Comparison of ENCODE assay signal across 12 cellular contexts in genomic region chr21:44058981-44059380, GRCh38.
"Had no signal": no experiment of that assay in that cellular context is flagged by ENCODE, and none has a peak within 500 bp of the region (broad histone marks: within the 10 kb centered on the region; RNA-seq: fewer than 3 reads in every experiment).

No MANE protein-coding gene starts in this region.

- H3K9me3 Mint-ChIP-seq: endodermal cell had no signal

- ATAC-seq: left colon, lower lobe of right lung, pancreas, SK-N-SH treated with all-trans-retinoic acid at 6 μM for 48 hours had no signal

- H3K4me1 ChIP-seq: lower lobe of right lung, pancreas, vagina had no signal

- H3K4me3 Mint-ChIP-seq: endodermal cell had no signal

- FAIRE-seq: frontal cortex, pancreas had no signal

- H3K9me3 ChIP-seq: heart right ventricle, lower lobe of right lung, pancreas, sigmoid colon, tibial nerve, vagina had no signal

- H3K27ac ChIP-seq: heart right ventricle, lower lobe of right lung, pancreas, sigmoid colon, tibial nerve, vagina had no signal

- H3K4me3 ChIP-seq: heart right ventricle, lower lobe of right lung, pancreas, sigmoid colon, tibial nerve, vagina had no signal

- H3K27me3 ChIP-seq: heart right ventricle, pancreas, sigmoid colon, tibial nerve, vagina had no signal

- H3K27ac Mint-ChIP-seq: endodermal cell had no signal

- DNase-seq: anterior cingulate cortex, endodermal cell, heart right ventricle, left colon, lower lobe of right lung, midbrain, pancreas, sigmoid colon had no signal
